Comparison of ENCODE assay signal across 1 cellular context in the genomic region with DNA sequence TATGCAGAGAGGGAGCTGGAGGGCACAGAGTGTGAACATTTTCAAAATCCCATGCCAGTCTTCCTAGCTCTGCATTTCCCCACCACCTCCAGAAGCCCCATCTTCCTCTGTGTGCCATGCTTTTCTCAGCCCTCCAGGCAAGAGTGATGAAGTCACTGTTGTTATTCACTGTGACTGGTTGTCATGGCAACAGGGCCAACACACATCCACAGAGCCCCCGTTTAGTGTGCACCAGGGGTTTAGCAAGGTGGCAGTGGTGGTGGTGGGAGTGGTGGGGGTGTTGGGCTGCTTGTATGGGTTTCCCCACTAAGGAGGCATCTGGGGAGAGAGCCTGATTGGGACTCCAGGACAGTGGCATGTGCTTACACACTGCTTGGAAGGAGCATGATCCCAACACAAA.
TF ChIP-seq lines count a peak whose summit lies in the region.

No MANE protein-coding gene starts in this region.

TF ChIP-seq in GM23338, 12 proteins besides CTCF, POLR2A, EP300 and RAD21 (continued from another document):
- TF ChIP-seq, protein P1, sequence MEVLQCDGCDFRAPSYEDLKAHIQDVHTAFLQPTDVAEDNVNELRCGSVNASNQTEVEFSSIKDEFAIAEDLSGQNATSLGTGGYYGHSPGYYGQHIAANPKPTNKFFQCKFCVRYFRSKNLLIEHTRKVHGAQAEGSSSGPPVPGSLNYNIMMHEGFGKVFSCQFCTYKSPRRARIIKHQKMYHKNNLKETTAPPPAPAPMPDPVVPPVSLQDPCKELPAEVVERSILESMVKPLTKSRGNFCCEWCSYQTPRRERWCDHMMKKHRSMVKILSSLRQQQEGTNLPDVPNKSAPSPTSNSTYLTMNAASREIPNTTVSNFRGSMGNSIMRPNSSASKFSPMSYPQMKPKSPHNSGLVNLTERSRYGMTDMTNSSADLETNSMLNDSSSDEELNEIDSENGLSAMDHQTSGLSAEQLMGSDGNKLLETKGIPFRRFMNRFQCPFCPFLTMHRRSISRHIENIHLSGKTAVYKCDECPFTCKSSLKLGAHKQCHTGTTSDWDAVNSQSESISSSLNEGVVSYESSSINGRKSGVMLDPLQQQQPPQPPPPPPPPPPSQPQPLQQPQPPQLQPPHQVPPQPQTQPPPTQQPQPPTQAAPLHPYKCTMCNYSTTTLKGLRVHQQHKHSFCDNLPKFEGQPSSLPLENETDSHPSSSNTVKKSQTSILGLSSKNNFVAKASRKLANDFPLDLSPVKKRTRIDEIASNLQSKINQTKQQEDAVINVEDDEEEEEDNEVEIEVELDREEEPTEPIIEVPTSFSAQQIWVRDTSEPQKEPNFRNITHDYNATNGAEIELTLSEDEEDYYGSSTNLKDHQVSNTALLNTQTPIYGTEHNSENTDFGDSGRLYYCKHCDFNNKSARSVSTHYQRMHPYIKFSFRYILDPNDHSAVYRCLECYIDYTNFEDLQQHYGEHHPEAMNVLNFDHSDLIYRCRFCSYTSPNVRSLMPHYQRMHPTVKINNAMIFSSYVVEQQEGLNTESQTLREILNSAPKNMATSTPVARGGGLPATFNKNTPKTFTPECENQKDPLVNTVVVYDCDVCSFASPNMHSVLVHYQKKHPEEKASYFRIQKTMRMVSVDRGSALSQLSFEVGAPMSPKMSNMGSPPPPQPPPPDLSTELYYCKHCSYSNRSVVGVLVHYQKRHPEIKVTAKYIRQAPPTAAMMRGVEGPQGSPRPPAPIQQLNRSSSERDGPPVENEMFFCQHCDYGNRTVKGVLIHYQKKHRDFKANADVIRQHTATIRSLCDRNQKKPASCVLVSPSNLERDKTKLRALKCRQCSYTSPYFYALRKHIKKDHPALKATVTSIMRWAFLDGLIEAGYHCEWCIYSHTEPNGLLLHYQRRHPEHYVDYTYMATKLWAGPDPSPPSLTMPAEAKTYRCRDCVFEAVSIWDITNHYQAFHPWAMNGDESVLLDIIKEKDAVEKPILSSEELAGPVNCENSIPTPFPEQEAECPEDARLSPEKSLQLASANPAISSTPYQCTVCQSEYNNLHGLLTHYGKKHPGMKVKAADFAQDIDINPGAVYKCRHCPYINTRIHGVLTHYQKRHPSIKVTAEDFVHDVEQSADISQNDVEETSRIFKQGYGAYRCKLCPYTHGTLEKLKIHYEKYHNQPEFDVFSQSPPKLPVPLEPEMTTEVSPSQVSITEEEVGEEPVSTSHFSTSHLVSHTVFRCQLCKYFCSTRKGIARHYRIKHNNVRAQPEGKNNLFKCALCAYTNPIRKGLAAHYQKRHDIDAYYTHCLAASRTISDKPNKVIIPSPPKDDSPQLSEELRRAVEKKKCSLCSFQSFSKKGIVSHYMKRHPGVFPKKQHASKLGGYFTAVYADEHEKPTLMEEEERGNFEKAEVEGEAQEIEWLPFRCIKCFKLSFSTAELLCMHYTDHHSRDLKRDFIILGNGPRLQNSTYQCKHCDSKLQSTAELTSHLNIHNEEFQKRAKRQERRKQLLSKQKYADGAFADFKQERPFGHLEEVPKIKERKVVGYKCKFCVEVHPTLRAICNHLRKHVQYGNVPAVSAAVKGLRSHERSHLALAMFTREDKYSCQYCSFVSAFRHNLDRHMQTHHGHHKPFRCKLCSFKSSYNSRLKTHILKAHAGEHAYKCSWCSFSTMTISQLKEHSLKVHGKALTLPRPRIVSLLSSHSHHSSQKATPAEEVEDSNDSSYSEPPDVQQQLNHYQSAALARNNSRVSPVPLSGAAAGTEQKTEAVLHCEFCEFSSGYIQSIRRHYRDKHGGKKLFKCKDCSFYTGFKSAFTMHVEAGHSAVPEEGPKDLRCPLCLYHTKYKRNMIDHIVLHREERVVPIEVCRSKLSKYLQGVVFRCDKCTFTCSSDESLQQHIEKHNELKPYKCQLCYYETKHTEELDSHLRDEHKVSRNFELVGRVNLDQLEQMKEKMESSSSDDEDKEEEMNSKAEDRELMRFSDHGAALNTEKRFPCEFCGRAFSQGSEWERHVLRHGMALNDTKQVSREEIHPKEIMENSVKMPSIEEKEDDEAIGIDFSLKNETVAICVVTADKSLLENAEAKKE (CRISPR knock-in tag; IDR thresholded peaks at IDR 0.05) = no peak
